1 cellular context compared by ENCODE assay signal in genomic region chr7:141700848-141701371, GRCh38.
TF ChIP-seq lines count a peak whose summit lies in the region.

No MANE protein-coding gene starts in this region.

TF ChIP-seq in IMR-90, 13 proteins besides CTCF, POLR2A, EP300 and RAD21 (continued from another document):
- TF ChIP-seq BHLHE40 (IDR thresholded peaks at IDR 0.05; ENCODE audit: low read depth, low read length) (no peak), MAZ (IDR thresholded peaks at IDR 0.05; ENCODE audit: borderline replicate concordance, low read depth, low read length) (no peak), ELK1 (IDR thresholded peaks at IDR 0.05; ENCODE audit: borderline replicate concordance, low read depth, low read length) (no peak), MAFK (IDR thresholded peaks at IDR 0.05; ENCODE audit: low read depth, low read length) (no peak), RCOR1 (IDR thresholded peaks at IDR 0.05; ENCODE audit: insufficient replicate concordance, low read length) (no peak), FOS (IDR thresholded peaks at IDR 0.05; ENCODE audit: low read depth, low read length) (no peak), SMC3 (IDR thresholded peaks at IDR 0.05; ENCODE audit: low read depth, low read length) (no peak)
